ENCODE assay signal across 10 cellular contexts in the genomic region with DNA sequence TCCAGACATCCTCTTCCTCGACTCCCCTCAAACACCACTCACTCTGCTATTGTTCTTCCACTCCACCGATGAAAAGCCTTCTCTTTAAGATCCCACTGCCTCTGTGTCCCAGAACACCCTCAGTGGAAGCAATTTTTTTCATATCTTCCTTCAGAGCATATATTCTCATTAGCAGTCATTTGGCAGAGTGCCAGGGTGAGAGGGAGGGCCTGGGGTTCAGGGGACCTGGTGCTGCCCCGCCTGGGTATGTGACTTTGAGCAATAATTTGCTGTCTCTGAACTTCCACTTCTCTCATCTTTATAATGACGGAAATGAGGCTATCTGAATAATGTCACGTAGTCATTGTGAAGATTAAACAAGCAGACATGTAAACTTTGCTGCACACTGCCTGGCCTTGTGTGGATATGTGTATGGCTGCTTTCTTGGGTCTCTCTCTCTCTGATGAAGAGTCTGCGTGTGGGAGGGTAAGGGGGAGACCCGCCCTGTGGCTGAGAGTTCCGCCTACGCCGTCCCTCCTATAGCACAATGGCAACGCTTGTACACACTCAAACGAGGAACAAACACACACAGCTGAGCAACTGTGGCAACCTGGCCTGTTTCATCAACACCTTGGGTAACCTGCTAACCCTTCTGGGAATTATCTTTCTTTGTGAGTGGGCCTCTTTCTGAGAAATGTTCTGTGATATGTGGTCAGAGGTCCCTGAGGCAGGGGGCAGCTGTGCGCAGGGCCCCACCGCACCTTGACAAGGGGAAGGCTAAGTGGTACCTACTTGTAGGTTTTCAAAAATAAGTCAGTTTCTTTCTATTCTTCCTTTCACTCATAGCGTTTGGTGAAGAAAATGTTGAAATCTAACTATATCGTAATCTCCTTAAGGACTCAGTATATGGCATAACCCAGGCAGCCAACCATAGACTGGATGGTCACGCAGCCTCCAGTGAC.
DNase-seq lines count a peak whose midpoint lies in the region.
"Had no signal": no experiment of that assay in that cellular context is flagged by ENCODE, and none has a peak within 500 bp of the region (broad histone marks: within the 10 kb centered on the region; RNA-seq: fewer than 3 reads in every experiment).

No MANE protein-coding gene starts in this region.

- CTCF ChIA-PET in CD8-positive, alpha-beta memory T cell (lab: Charles Lee) = interaction anchor here (0.9 to 1.2 kb wide), 2 partner anchors 9 to 167 kb away, joined by 3 to 4 read pairs; no protein-coding TSS in a partner anchor

- peaks cover 70% of the 10 kb centered on the region for H3K4me1 ChIP-seq in CD8-positive, alpha-beta memory T cell (ENCODE audit: insufficient read depth, low read length)
- H3K4me1 ChIP-seq: BLaER1 had no signal

- DNase-seq in CD8-positive, alpha-beta memory T cell = peak; percentile 21 to 89 (median 72)
- DNase-seq in activated CD4-positive, alpha-beta T cell treated with anti-CD3 and anti-CD28 coated beads for 4 hours = peak; percentile 52 to 68
- peak; percentile 59 to 66 for DNase-seq in stimulated activated CD4-positive, alpha-beta T cell treated with anti-CD3 and anti-CD28 coated beads, Interleukin-2, amount 100 ng/mL, for 24 hours
- no peak for DNase-seq in caudate nucleus (lab: John Stamatoyannopoulos, UW)
- no peak for DNase-seq in HCEC 1CT
- no peak for DNase-seq in NCI-H2171 treated with DMSO at 0.1 percent for 48 hours (lab: John Stamatoyannopoulos, UW)
- no peak for DNase-seq in NCI-H2196 treated with DMSO at 0.1 percent for 48 hours (lab: John Stamatoyannopoulos, UW; ENCODE audit: unreplicated experiment)
- DNase-seq: H7 had no signal

- no peaks in the 10 kb centered on the region for H3K27me3 ChIP-seq in CD8-positive, alpha-beta memory T cell (ENCODE audit: insufficient read depth, low read length, poor library complexity, severe bottlenecking)
- H3K27me3 ChIP-seq: BLaER1 had no signal

- POLR2A ChIA-PET in CD8-positive, alpha-beta memory T cell (lab: Charles Lee) = interaction anchor here (0.5 kb wide), 1 partner anchor 158 kb away, joined by 4 read pairs; no protein-coding TSS in a partner anchor

- H3K9me3 Mint-ChIP-seq in CD8-positive, alpha-beta memory T cell = peaks cover 0 to 3% (median 0%) of the 10 kb centered on the region in 5 donors
- H3K9me3 Mint-ChIP-seq in activated naive CD4-positive, alpha-beta T cell treated with anti-CD3 and anti-CD28 coated beads, Interleukin-2, amount 50 U/mL, for 24 hours = peaks cover 5% of the 10 kb centered on the region

- peak overlapping the region; percentile 1 to 80 (median 44) for H3K4me3 Mint-ChIP-seq in CD8-positive, alpha-beta memory T cell
- H3K4me3 Mint-ChIP-seq in activated naive CD4-positive, alpha-beta T cell treated with anti-CD3 and anti-CD28 coated beads, Interleukin-2, amount 50 U/mL, for 24 hours = peak overlapping the region; percentile 55

- H3K4me3 ChIP-seq in CD8-positive, alpha-beta memory T cell (ENCODE audit: low read length) = peak overlapping the region; percentile 2
- H3K4me3 ChIP-seq: BLaER1 had no signal

- no peaks in the 10 kb centered on the region for H3K9me3 ChIP-seq in CD8-positive, alpha-beta memory T cell (ENCODE audit: low read length)
- H3K9me3 ChIP-seq: BLaER1 had no signal

- H3K27ac ChIP-seq in CD8-positive, alpha-beta memory T cell (ENCODE audit: low read depth, low read length) = peak overlapping the region; percentile 44
- no peak overlapping the region for H3K27ac ChIP-seq in caudate nucleus (ENCODE audit: low read depth, low read length)
- H3K27ac ChIP-seq: BLaER1 had no signal

- H3K4me1 Mint-ChIP-seq in CD8-positive, alpha-beta memory T cell = peaks cover 55 to 85% (median 70%) of the 10 kb centered on the region in 3 donors
- H3K4me1 Mint-ChIP-seq in activated naive CD4-positive, alpha-beta T cell treated with anti-CD3 and anti-CD28 coated beads, Interleukin-2, amount 50 U/mL, for 24 hours = peaks cover 67% of the 10 kb centered on the region

- peaks cover 0 to 5% of the 10 kb centered on the region in 2 donors for H3K27me3 Mint-ChIP-seq in CD8-positive, alpha-beta memory T cell
- no peaks in the 10 kb centered on the region for H3K27me3 Mint-ChIP-seq in activated naive CD4-positive, alpha-beta T cell treated with anti-CD3 and anti-CD28 coated beads, Interleukin-2, amount 50 U/mL, for 24 hours

- H3K36me3 Mint-ChIP-seq in CD8-positive, alpha-beta memory T cell = peaks cover 0 to 3% (median 0%) of the 10 kb centered on the region in 3 donors
- peaks cover 1% of the 10 kb centered on the region for H3K36me3 Mint-ChIP-seq in activated naive CD4-positive, alpha-beta T cell treated with anti-CD3 and anti-CD28 coated beads, Interleukin-2, amount 50 U/mL, for 24 hours

- H3K36me3 ChIP-seq in CD8-positive, alpha-beta memory T cell (ENCODE audit: insufficient read depth, low read length) = no peaks in the 10 kb centered on the region
- H3K36me3 ChIP-seq: BLaER1 had no signal

- peak overlapping the region; percentile 83 to 98 (median 94) for H3K27ac Mint-ChIP-seq in CD8-positive, alpha-beta memory T cell
- H3K27ac Mint-ChIP-seq in activated naive CD4-positive, alpha-beta T cell treated with anti-CD3 and anti-CD28 coated beads, Interleukin-2, amount 50 U/mL, for 24 hours = peak overlapping the region; percentile 59

Comparison
In these comparisons a context has a peak if more than half of its experiments do, and no peak if none do; other contexts are left out.
1. DNase-seq: peak in CD8-positive, alpha-beta memory T cell (5 of 5), activated CD4-positive, alpha-beta T cell treated with anti-CD3 and anti-CD28 coated beads for 4 hours (2 of 2) and stimulated activated CD4-positive, alpha-beta T cell treated with anti-CD3 and anti-CD28 coated beads, Interleukin-2, amount 100 ng/mL, for 24 hours (2 of 2); none in caudate nucleus (0 of 61), HCEC 1CT (single experiment), NCI-H2171 treated with DMSO at 0.1 percent for 48 hours (single experiment) and NCI-H2196 treated with DMSO at 0.1 percent for 48 hours (single experiment).